ENCODE assay signal across 13 cellular contexts in genomic region chr3:24305795-24306467, GRCh38.
A peak's percentile ranks its signal among the peaks of the same experiment; 100 is the strongest.
DNase-seq lines count a peak whose midpoint lies in the region; ATAC-seq and TF ChIP-seq lines count a peak whose summit lies in the region.
"Had no signal": no experiment of that assay in that cellular context is flagged by ENCODE, and none has a peak within 500 bp of the region (broad histone marks: within the 10 kb centered on the region; RNA-seq: fewer than 3 reads in every experiment).

No MANE protein-coding gene starts in this region.

- H3K9me3 ChIP-seq in breast epithelium (no peaks in the 10 kb centered on the region), aorta (ENCODE audit: control insufficient read depth, low read length) (no peaks in the 10 kb centered on the region), vagina (no peaks in the 10 kb centered on the region)
- H3K9me3 ChIP-seq: uterus had no signal

- H3K4me1 Mint-ChIP-seq in MCF 10A (ENCODE audit: insufficient read depth, unreplicated experiment): peaks cover 21% of the 10 kb centered on the region
- H3K4me1 Mint-ChIP-seq: activated B cell treated with CpG ODN at 0.5 μM for 24 hours had no signal

- H3K27me3 ChIP-seq in breast epithelium (no peaks in the 10 kb centered on the region), aorta (ENCODE audit: control insufficient read depth in 1 of 2, insufficient read depth in 2 of 2, low read length in 1 of 2) (no peaks in the 10 kb centered on the region), vagina (no peaks in the 10 kb centered on the region)
- H3K27me3 ChIP-seq: uterus had no signal

- 9% methylated on average over 4 of the region's 4 CpGs for WGBS in aorta, 2 donors

- DNase-seq in MCF 10A (ENCODE audit: unreplicated experiment) (peak; percentile 55), breast epithelium (ENCODE audit: low spot score in 2 of 2) (no peak), astrocyte of the hippocampus (ENCODE audit: low read depth, low spot score) (peak; percentile 56), kidney glomerular epithelial cell (lab: John Stamatoyannopoulos, UW) (peak; percentile 20), aorta (no peak), COLO829 (ENCODE audit: low spot score) (no peak), vagina (ENCODE audit: extremely low spot score in 2 of 2) (no peak)
- DNase-seq: activated B cell treated with CpG ODN at 0.5 μM for 24 hours; activated CD8-positive, alpha-beta memory T cell treated with anti-CD3 and anti-CD28 coated beads, Interleukin-2, amount 50 U/mL, for 48 hours; DMS153; stimulated activated CD4-positive, alpha-beta T cell treated with anti-CD3 and anti-CD28 coated beads, Interleukin-1b, Interleukin-23, amount 100 ng/mL, for 48 hours; uterus had no signal

- no peak overlapping the region for H3K4me3 Mint-ChIP-seq in MCF 10A (ENCODE audit: unreplicated experiment)
- H3K4me3 Mint-ChIP-seq: activated B cell treated with CpG ODN at 0.5 μM for 24 hours had no signal

- no peak for ATAC-seq in aorta (ENCODE audit: low FRiP score)
- ATAC-seq in HG03457 (IDR thresholded peaks at IDR 0.05; ENCODE audit: unreplicated experiment): no peak

- intact Hi-C loops in MCF 10A (cut with micrococcal nuclease) (no loop called here), breast epithelium (cut with DNase I; ENCODE audit: low total_unique reads) (no loop called here), aorta (cut with DNase I) (no loop called here), vagina (cut with DNase I) (no loop called here)

- H3K27ac ChIP-seq in breast epithelium: peak overlapping the region in 1 of 2 donors; percentile 9
- peak overlapping the region; percentile 76 to 88 for H3K27ac ChIP-seq in aorta (ENCODE audit: low read depth in 1 of 2, low read length in 2 of 2)
- no peak overlapping the region for H3K27ac ChIP-seq in vagina

- H3K4me3 ChIP-seq in breast epithelium (no peak overlapping the region), aorta (ENCODE audit: low read length in 2 of 2) (no peak overlapping the region), vagina (no peak overlapping the region)
- H3K4me3 ChIP-seq: uterus had no signal

- H3K9me3 Mint-ChIP-seq in MCF 10A (ENCODE audit: unreplicated experiment): no peaks in the 10 kb centered on the region
- H3K9me3 Mint-ChIP-seq: activated B cell treated with CpG ODN at 0.5 μM for 24 hours had no signal

- POLR2A ChIA-PET in MCF 10A (lab: Yijun Ruan, JAX): interaction anchor here (0.7 to 1.2 kb wide), 3 partner anchors 8 to 1307 kb away, joined by 3 to 5 read pairs (median 4); no protein-coding TSS in a partner anchor

- BruUV-seq in MCF 10A (replicated peaks; lab: Mats Ljungman, UMichigan): no TSS peak

- H3K4me1 ChIP-seq in breast epithelium (peaks cover 0 to 5% of the 10 kb centered on the region in 2 donors), aorta (ENCODE audit: control insufficient read depth in 1 of 2, insufficient read depth in 2 of 2, low read length in 2 of 2) (peaks cover 3 to 10% of the 10 kb centered on the region in 2 donors), vagina (peaks cover 8% of the 10 kb centered on the region)
- H3K4me1 ChIP-seq: uterus had no signal

- H3K27me3 Mint-ChIP-seq in MCF 10A (ENCODE audit: insufficient read depth, unreplicated experiment): no peaks in the 10 kb centered on the region
- H3K27me3 Mint-ChIP-seq: activated B cell treated with CpG ODN at 0.5 μM for 24 hours had no signal

- H3K36me3 ChIP-seq in breast epithelium (no peaks in the 10 kb centered on the region), aorta (ENCODE audit: control insufficient read depth in 1 of 2, insufficient read depth in 2 of 2, low read length in 1 of 2) (no peaks in the 10 kb centered on the region), vagina (no peaks in the 10 kb centered on the region)
- H3K36me3 ChIP-seq: uterus had no signal

- H3K36me3 Mint-ChIP-seq in MCF 10A (ENCODE audit: insufficient read depth, unreplicated experiment): peaks cover 6% of the 10 kb centered on the region

- no peak overlapping the region for H3K27ac Mint-ChIP-seq in MCF 10A (ENCODE audit: low read depth, unreplicated experiment)
- H3K27ac Mint-ChIP-seq: activated B cell treated with CpG ODN at 0.5 μM for 24 hours had no signal

- TF ChIP-seq POLR2A in breast epithelium (IDR thresholded peaks at IDR 0.05) (no peak), vagina (IDR thresholded peaks at IDR 0.05) (no peak)

- no peak for TF ChIP-seq CTCF in MCF 10A (IDR thresholded peaks at IDR 0.05; ENCODE audit: unreplicated experiment)
- no peak for TF ChIP-seq CTCF in breast epithelium (IDR thresholded peaks at IDR 0.05)
- TF ChIP-seq CTCF in vagina (IDR thresholded peaks at IDR 0.05): no peak

- CTCF ChIA-PET in MCF 10A (lab: Yijun Ruan, JAX): interaction anchor here (0.6 kb wide), 2 partner anchors 34 to 211 kb away, joined by 3 to 4 read pairs; no protein-coding TSS in a partner anchor

Comparison
In these comparisons a context has a peak if more than half of its experiments do, and no peak if none do; other contexts are left out.
1. DNase-seq: peak in MCF 10A (single experiment), astrocyte of the hippocampus (single experiment) and kidney glomerular epithelial cell (single experiment); none in breast epithelium (0 of 2), aorta (0 of 2), COLO829 (single experiment) and vagina (0 of 2).